Comparison of ENCODE assay signal across 1 cellular context in the genomic region with DNA sequence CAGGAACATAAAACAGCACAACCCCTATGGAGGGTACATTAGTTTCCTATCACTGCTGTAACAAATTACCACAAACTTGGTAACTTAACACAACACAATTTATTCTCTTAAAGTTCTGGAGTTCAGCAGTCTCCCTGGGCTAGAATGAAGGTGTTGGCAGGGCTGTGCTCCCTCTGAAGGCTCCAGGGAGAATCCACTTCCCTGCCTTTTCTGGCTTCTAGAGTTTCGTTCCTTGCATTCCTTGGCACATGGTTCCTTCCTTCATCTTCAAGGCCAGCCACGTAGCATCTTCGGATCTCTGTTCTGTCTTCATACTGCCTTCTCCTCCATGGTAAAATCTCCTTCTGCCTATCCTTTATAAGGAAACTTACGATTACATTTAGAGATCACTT.
TF ChIP-seq lines count a peak whose summit lies in the region.

No MANE protein-coding gene starts in this region.

TF ChIP-seq in K562, 482 proteins besides CTCF, POLR2A, EP300 and RAD21:
- TF ChIP-seq NCOA2 (IDR thresholded peaks at IDR 0.05; ENCODE audit: partially characterized antibody in 2 of 2) = no peak
- TF ChIP-seq ZSCAN32 (CRISPR knock-in tag; IDR thresholded peaks at IDR 0.05) = no peak
- TF ChIP-seq ZNF431 (CRISPR knock-in tag; IDR thresholded peaks at IDR 0.05) = no peak
- no peak for TF ChIP-seq TOE1 (IDR thresholded peaks at IDR 0.05; ENCODE audit: borderline replicate concordance)
- no peak for TF ChIP-seq TOE1 (CRISPR knock-in tag; IDR thresholded peaks at IDR 0.05; ENCODE audit: borderline replicate concordance, low read depth)
- no peak for TF ChIP-seq VEZF1 (CRISPR knock-in tag; IDR thresholded peaks at IDR 0.05)
- TF ChIP-seq KLF6 (CRISPR knock-in tag; IDR thresholded peaks at IDR 0.05; ENCODE audit: borderline replicate concordance) = no peak
- TF ChIP-seq GTF2A2 (tag; IDR thresholded peaks at IDR 0.05) = no peak
- no peak for TF ChIP-seq ETV5 (CRISPR knock-in tag; IDR thresholded peaks at IDR 0.05; ENCODE audit: low read depth)
- TF ChIP-seq E2F4 (CRISPR knock-in tag; IDR thresholded peaks at IDR 0.05; ENCODE audit: low read depth) = no peak
- TF ChIP-seq TSHZ1 (CRISPR knock-in tag; IDR thresholded peaks at IDR 0.05) = no peak
- no peak for TF ChIP-seq HLTF (IDR thresholded peaks at IDR 0.05)
- no peak for TF ChIP-seq DPF2 (IDR thresholded peaks at IDR 0.05)
- TF ChIP-seq ZBED1 (IDR thresholded peaks at IDR 0.05) = no peak
- TF ChIP-seq HSF4 (CRISPR knock-in tag; IDR thresholded peaks at IDR 0.05; ENCODE audit: borderline replicate concordance) = no peak
- no peak for TF ChIP-seq SREBF1 (IDR thresholded peaks at IDR 0.05; ENCODE audit: borderline replicate concordance, low read depth, low read length)
- no peak for TF ChIP-seq ZKSCAN3 (CRISPR knock-in tag; IDR thresholded peaks at IDR 0.05)
- TF ChIP-seq, protein P1, sequence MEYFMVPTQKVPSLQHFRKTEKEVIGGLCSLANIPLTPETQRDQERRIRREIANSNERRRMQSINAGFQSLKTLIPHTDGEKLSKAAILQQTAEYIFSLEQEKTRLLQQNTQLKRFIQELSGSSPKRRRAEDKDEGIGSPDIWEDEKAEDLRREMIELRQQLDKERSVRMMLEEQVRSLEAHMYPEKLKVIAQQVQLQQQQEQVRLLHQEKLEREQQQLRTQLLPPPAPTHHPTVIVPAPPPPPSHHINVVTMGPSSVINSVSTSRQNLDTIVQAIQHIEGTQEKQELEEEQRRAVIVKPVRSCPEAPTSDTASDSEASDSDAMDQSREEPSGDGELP (CRISPR knock-in tag; IDR thresholded peaks at IDR 0.05; ENCODE audit: borderline replicate concordance) = no peak
- TF ChIP-seq CEBPB (tag; IDR thresholded peaks at IDR 0.05) = no peak
- TF ChIP-seq ZNF384 (IDR thresholded peaks at IDR 0.05; ENCODE audit: low read depth, low read length) = no peak
- no peak for TF ChIP-seq RBM22 (IDR thresholded peaks at IDR 0.05; ENCODE audit: low read depth, low read length, poor library complexity, severe bottlenecking)
